11 cellular contexts compared by ENCODE assay signal in the genomic region with DNA sequence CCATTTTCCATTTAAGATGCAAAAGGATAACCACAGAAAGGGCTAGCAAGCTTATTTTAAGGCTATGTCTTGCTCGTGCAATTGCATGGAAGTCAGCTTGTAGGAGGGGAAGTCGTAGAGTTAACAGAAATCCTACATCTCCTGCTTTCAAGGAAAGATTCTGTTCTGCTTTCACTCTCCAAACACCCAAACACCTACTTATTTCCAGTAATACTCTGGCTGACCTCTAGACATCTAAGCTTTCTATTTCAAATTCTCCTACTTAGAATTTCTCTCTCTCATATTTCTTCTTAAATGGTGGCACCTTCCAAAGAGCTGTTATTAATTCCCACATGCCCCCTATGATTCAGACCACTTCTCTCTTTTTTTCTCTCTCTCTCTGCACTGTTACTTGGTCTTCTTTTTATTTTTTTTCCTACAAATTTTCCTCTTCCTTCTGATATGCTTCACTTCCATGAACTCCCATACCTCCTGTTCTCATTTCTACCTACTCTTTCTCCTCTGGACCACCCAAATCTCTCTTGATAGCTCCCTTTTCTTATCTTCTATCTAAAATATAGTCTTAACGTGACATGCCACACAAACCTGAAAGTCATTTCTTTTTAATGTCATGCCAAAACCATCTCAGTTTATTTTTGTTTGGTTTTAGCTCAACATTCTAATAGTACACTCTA.
DNase-seq lines count a peak whose midpoint lies in the region; ATAC-seq and TF ChIP-seq lines count a peak whose summit lies in the region.
"Had no signal": no experiment of that assay in that cellular context is flagged by ENCODE, and none has a peak within 500 bp of the region (broad histone marks: within the 10 kb centered on the region; RNA-seq: fewer than 3 reads in every experiment).

No MANE protein-coding gene starts in this region.

- peaks cover 62% of the 10 kb centered on the region for H3K36me3 Mint-ChIP-seq in activated CD4-positive, alpha-beta T cell treated with anti-CD3 and anti-CD28 coated beads, Interleukin-2, amount 10 ng/mL, durations not matched to agents 7 days and 5 days (ENCODE audit: low read depth)

- POLR2A ChIA-PET in activated CD4-positive, alpha-beta T cell treated with anti-CD3 and anti-CD28 coated beads, Interleukin-2, amount 10 ng/mL, durations not matched to agents 7 days and 5 days (lab: Charles Lee): interaction anchor here (0.6 kb wide), 1 partner anchor 41 kb away, joined by 4 read pairs; no protein-coding TSS in a partner anchor

- no peak for TF ChIP-seq CTCF in neutrophil (IDR thresholded peaks at IDR 0.05)

- no peak for ATAC-seq in HG03025 (IDR thresholded peaks at IDR 0.05; ENCODE audit: low FRiP score, unreplicated experiment)
- no peak for ATAC-seq in HG02884 (IDR thresholded peaks at IDR 0.05; ENCODE audit: unreplicated experiment)
- no peak for ATAC-seq in HG02759 (IDR thresholded peaks at IDR 0.05; ENCODE audit: unreplicated experiment)

- H3K27ac Mint-ChIP-seq in activated CD4-positive, alpha-beta T cell treated with anti-CD3 and anti-CD28 coated beads, Interleukin-2, amount 10 ng/mL, durations not matched to agents 7 days and 5 days: peak overlapping the region; percentile 79

- H3K9me3 ChIP-seq in neutrophil: no peaks in the 10 kb centered on the region
- H3K9me3 ChIP-seq: right lobe of liver had no signal

- H3K4me3 Mint-ChIP-seq in activated CD4-positive, alpha-beta T cell treated with anti-CD3 and anti-CD28 coated beads, Interleukin-2, amount 10 ng/mL, durations not matched to agents 7 days and 5 days: peak overlapping the region; percentile 45

- no peak overlapping the region for H3K4me3 ChIP-seq in neutrophil (ENCODE audit: low read depth in 1 of 2, low read length in 1 of 2)
- H3K4me3 ChIP-seq: right lobe of liver had no signal

- peak overlapping the region; percentile 42 for H3K27ac ChIP-seq in neutrophil
- H3K27ac ChIP-seq: right lobe of liver had no signal

- no peaks in the 10 kb centered on the region for H3K36me3 ChIP-seq in neutrophil
- H3K36me3 ChIP-seq: right lobe of liver had no signal

- no peaks in the 10 kb centered on the region for H3K27me3 Mint-ChIP-seq in activated CD4-positive, alpha-beta T cell treated with anti-CD3 and anti-CD28 coated beads, Interleukin-2, amount 10 ng/mL, durations not matched to agents 7 days and 5 days

- CTCF ChIA-PET in activated CD4-positive, alpha-beta T cell treated with anti-CD3 and anti-CD28 coated beads, Interleukin-2, amount 10 ng/mL, durations not matched to agents 7 days and 5 days (lab: Charles Lee): interaction anchor here (0.5 to 1.9 kb wide), 4 partner anchors 10 to 67 kb away, joined by 3 to 5 read pairs (median 3); no protein-coding TSS in a partner anchor

- peaks cover 37% of the 10 kb centered on the region for H3K4me1 Mint-ChIP-seq in activated CD4-positive, alpha-beta T cell treated with anti-CD3 and anti-CD28 coated beads, Interleukin-2, amount 10 ng/mL, durations not matched to agents 7 days and 5 days

- H3K27me3 ChIP-seq in neutrophil: no peaks in the 10 kb centered on the region
- H3K27me3 ChIP-seq: right lobe of liver had no signal

- H3K4me1 ChIP-seq in neutrophil (ENCODE audit: control insufficient read depth in 1 of 2, insufficient read depth in 1 of 2, low read depth in 1 of 2, low read length in 1 of 2): peaks cover 28 to 33% of the 10 kb centered on the region in 2 experiments
- H3K4me1 ChIP-seq: right lobe of liver had no signal

- peaks cover 3% of the 10 kb centered on the region for H3K9me3 Mint-ChIP-seq in activated CD4-positive, alpha-beta T cell treated with anti-CD3 and anti-CD28 coated beads, Interleukin-2, amount 10 ng/mL, durations not matched to agents 7 days and 5 days

- DNase-seq in activated CD4-positive, alpha-beta T cell treated with anti-CD3 and anti-CD28 coated beads, Interleukin-2, amount 10 ng/mL, durations not matched to agents 7 days and 5 days: no peak
- DNase-seq in activated CD4-positive, alpha-beta T cell treated with anti-CD3 and anti-CD28 coated beads for 48 hours: no peak
- DNase-seq in NOMO-1 treated with DMSO at 0.1 percent for 48 hours (lab: John Stamatoyannopoulos, UW; ENCODE audit: unreplicated experiment) (peak; percentile 78), amniotic epithelial cell (ENCODE audit: low read depth) (peak; percentile 20)
- DNase-seq: activated gamma-delta T cell treated with Interleukin-2 at 50 U/mL for 16 hours; effector CD4-positive, alpha-beta T cell; right lobe of liver had no signal

Comparison
In these comparisons a context has a peak if more than half of its experiments do, and no peak if none do; other contexts are left out.
1. DNase-seq: peak in NOMO-1 treated with DMSO at 0.1 percent for 48 hours (single experiment) and amniotic epithelial cell (single experiment); none in activated CD4-positive, alpha-beta T cell treated with anti-CD3 and anti-CD28 coated beads, Interleukin-2, amount 10 ng/mL, durations not matched to agents 7 days and 5 days (single experiment) and activated CD4-positive, alpha-beta T cell treated with anti-CD3 and anti-CD28 coated beads for 48 hours (single experiment).